27 cellular contexts compared by ENCODE assay signal in genomic region chr22:44402196-44403111, GRCh38.
A peak's percentile ranks its signal among the peaks of the same experiment; 100 is the strongest.
DNase-seq lines count a peak whose midpoint lies in the region; ATAC-seq and TF ChIP-seq lines count a peak whose summit lies in the region.
"Had no signal": no experiment of that assay in that cellular context is flagged by ENCODE, and none has a peak within 500 bp of the region (broad histone marks: within the 10 kb centered on the region; RNA-seq: fewer than 3 reads in every experiment).

No MANE protein-coding gene starts in this region.

- no peak for TF ChIP-seq EP300 in SK-N-SH (IDR thresholded peaks at IDR 0.05; ENCODE audit: borderline replicate concordance in 1 of 2, low read depth in 1 of 2, low read length in 1 of 2)

- CTCF ChIA-PET in SK-N-SH (lab: Yijun Ruan, JAX): interaction anchor here (1.3 kb wide), 1 partner anchor 19 kb away, joined by 3 read pairs; no protein-coding TSS in a partner anchor

- H2AFZ ChIP-seq in SK-N-SH (ENCODE audit: low read depth): no peak overlapping the region

- H3K36me3 ChIP-seq in SK-N-SH (replicated peaks in 1 of 2; ENCODE audit: control insufficient read depth in 1 of 2, insufficient read depth in 2 of 2, low read length in 1 of 2): no peaks in the 10 kb centered on the region
- H3K36me3 ChIP-seq: SJSA1, transverse colon had no signal

- no peaks in the 10 kb centered on the region for H3K9me3 Mint-ChIP-seq in stimulated activated naive CD8-positive, alpha-beta T cell treated with anti-CD3 and anti-CD28 coated beads, Interleukin-15, amount 100 ng/mL, for 72 hours
- H3K9me3 Mint-ChIP-seq: activated T-helper 1 cell treated with anti-CD3 and anti-CD28 coated beads, Interleukin-12 subunit alpha, Interleukin-12 subunit beta, Interleukin-2, Interleukin-4 antibody, amounts not matched to agents 30 ng/mL and 10 ng/mL and 1 ng/mL, durations not matched to agents 14 hours and 24 hours and 36 hours; CD4-positive, alpha-beta T cell; stimulated activated naive CD8-positive, alpha-beta T cell treated with anti-CD3 and anti-CD28 coated beads, Interleukin-15, Interleukin-2, amounts not matched to agents 100 ng/mL and 50 ng/mL, for 24 hours had no signal

- H3K4me1 Mint-ChIP-seq in stimulated activated naive CD8-positive, alpha-beta T cell treated with anti-CD3 and anti-CD28 coated beads, Interleukin-15, amount 100 ng/mL, for 72 hours: no peaks in the 10 kb centered on the region
- H3K4me1 Mint-ChIP-seq: activated CD8-positive, alpha-beta memory T cell treated with anti-CD3 and anti-CD28 coated beads, Interleukin-2, amount 10 ng/mL, durations not matched to agents 7 days and 5 days had no signal

- no peak overlapping the region for H3K27ac ChIP-seq in SK-N-SH (ENCODE audit: low read depth in 2 of 2, low read length in 1 of 2)
- H3K27ac ChIP-seq: 22Rv1, body of pancreas, SJSA1, transverse colon had no signal

- POLR2A ChIA-PET in SK-N-SH (lab: Yijun Ruan, JAX): no interaction called here

- ATAC-seq in SK-N-SH treated with all-trans-retinoic acid at 6 μM for 48 hours: no peak
- ATAC-seq in stimulated activated naive CD8-positive, alpha-beta T cell treated with anti-CD3 and anti-CD28 coated beads, Interleukin-15, amount 100 ng/mL, for 72 hours: no peak
- no peak for ATAC-seq in stimulated activated naive CD8-positive, alpha-beta T cell treated with anti-CD3 and anti-CD28 coated beads, Interleukin-15, Interleukin-2, amounts not matched to agents 100 U/mL and 50 U/mL, for 24 hours
- ATAC-seq: activated CD8-positive, alpha-beta memory T cell treated with anti-CD3 and anti-CD28 coated beads, Interleukin-2, amount 10 ng/mL, durations not matched to agents 7 days and 5 days; body of pancreas; esophagus mucosa; T-helper 17 cell had no signal

- WGBS in SK-N-SH (ENCODE audit: low lambda C conversion rate): 65% methylated on average over 9 of the region's 10 CpGs

- H3K9me3 ChIP-seq in SK-N-SH: no peaks in the 10 kb centered on the region
- H3K9me3 ChIP-seq: body of pancreas, SJSA1, transverse colon had no signal

- 0 out of 2 replicates have a peak, but pooled peaks cover 9% of the 10 kb centered on the region for H3K27me3 ChIP-seq in SK-N-SH (ENCODE audit: insufficient read depth)
- H3K27me3 ChIP-seq: body of pancreas, SJSA1, transverse colon had no signal

- no peak overlapping the region for H3K4me3 ChIP-seq in SK-N-SH (ENCODE audit: low read depth in 2 of 2, low read length in 1 of 2)
- H3K4me3 ChIP-seq: body of pancreas, SJSA1, transverse colon had no signal

- peak overlapping the region; percentile 50 to 86 for H3K27ac Mint-ChIP-seq in stimulated activated naive CD8-positive, alpha-beta T cell treated with anti-CD3 and anti-CD28 coated beads, Interleukin-15, amount 100 ng/mL, for 72 hours
- H3K27ac Mint-ChIP-seq: activated CD8-positive, alpha-beta memory T cell treated with anti-CD3 and anti-CD28 coated beads, Interleukin-2, amount 10 ng/mL, durations not matched to agents 7 days and 5 days; activated T-helper 1 cell treated with anti-CD3 and anti-CD28 coated beads, Interleukin-12 subunit alpha, Interleukin-12 subunit beta, Interleukin-2, Interleukin-4 antibody, amounts not matched to agents 30 ng/mL and 10 ng/mL and 1 ng/mL, durations not matched to agents 14 hours and 24 hours and 36 hours; CD4-positive, alpha-beta T cell; stimulated activated naive CD8-positive, alpha-beta T cell treated with anti-CD3 and anti-CD28 coated beads, Interleukin-15, Interleukin-2, amounts not matched to agents 100 ng/mL and 50 ng/mL, for 24 hours had no signal

- intact Hi-C loops in posterior vena cava (cut with DNase I): no loop called here

- no peak overlapping the region for H3K4me3 Mint-ChIP-seq in stimulated activated naive CD8-positive, alpha-beta T cell treated with anti-CD3 and anti-CD28 coated beads, Interleukin-15, amount 100 ng/mL, for 72 hours
- H3K4me3 Mint-ChIP-seq: activated CD8-positive, alpha-beta memory T cell treated with anti-CD3 and anti-CD28 coated beads, Interleukin-2, amount 10 ng/mL, durations not matched to agents 7 days and 5 days; activated T-helper 1 cell treated with anti-CD3 and anti-CD28 coated beads, Interleukin-12 subunit alpha, Interleukin-12 subunit beta, Interleukin-2, Interleukin-4 antibody, amounts not matched to agents 30 ng/mL and 10 ng/mL and 1 ng/mL, durations not matched to agents 14 hours and 24 hours and 36 hours; CD4-positive, alpha-beta T cell; stimulated activated naive CD8-positive, alpha-beta T cell treated with anti-CD3 and anti-CD28 coated beads, Interleukin-15, Interleukin-2, amounts not matched to agents 100 ng/mL and 50 ng/mL, for 24 hours; T-helper 17 cell had no signal

- no peak overlapping the region for H3K9ac ChIP-seq in SK-N-SH

- H3K4me2 ChIP-seq in SK-N-SH: no peak overlapping the region

- no peak for TF ChIP-seq RAD21 in SK-N-SH (IDR thresholded peaks at IDR 0.05; ENCODE audit: low read length)

- no peaks in the 10 kb centered on the region for H3F3A ChIP-seq in SK-N-SH (replicated peaks; ENCODE audit: insufficient read depth)

- H3K9me2 ChIP-seq in SK-N-SH: no peaks in the 10 kb centered on the region

- no peak for TF ChIP-seq CTCF in SK-N-SH (IDR thresholded peaks at IDR 0.05)

- no peaks in the 10 kb centered on the region for H3K79me2 ChIP-seq in SK-N-SH (ENCODE audit: insufficient read depth)

- DNase-seq in SK-N-SH (peak; percentile 11), posterior vena cava (ENCODE audit: low spot score) (peak; percentile 54), RPMI8226 (no peak), DMS79 (lab: John Stamatoyannopoulos, UW) (no peak), middle frontal gyrus (ENCODE audit: extremely low spot score, low spot score) (no peak)
- DNase-seq in stimulated activated naive CD8-positive, alpha-beta T cell treated with anti-CD3 and anti-CD28 coated beads, Interleukin-15, amount 100 ng/mL, for 72 hours: no peak
- DNase-seq in stimulated activated naive CD8-positive, alpha-beta T cell treated with anti-CD3 and anti-CD28 coated beads, Interleukin-15, Interleukin-2, amounts not matched to agents 100 U/mL and 50 U/mL, for 24 hours: no peak
- DNase-seq: activated CD4-positive, alpha-beta T cell treated with anti-CD3 and anti-CD28 coated beads for 4 hours; activated CD8-positive, alpha-beta memory T cell treated with anti-CD3 and anti-CD28 coated beads, Interleukin-2, amount 10 ng/mL, durations not matched to agents 7 days and 5 days; DMS 273 treated with DMSO at 0.1 percent for 48 hours; effector memory CD4-positive, alpha-beta T cell; foreskin melanocyte; NCI-H1694; NCI-H2171 treated with DMSO at 0.1 percent for 48 hours; NCI-H524; NK-92 treated with Interleukin-12 subunit alpha and Interleukin-12 subunit beta, amount 100 ng/mL, for 24 hours; stimulated activated CD4-positive, alpha-beta T cell treated with anti-CD3 and anti-CD28 coated beads, Interleukin-4, amount 100 ng/mL, for 24 hours; transverse colon had no signal

- peaks cover 0 to 12% of the 10 kb centered on the region in 2 experiments; a peak in 1 of 4 replicates for H3K4me1 ChIP-seq in SK-N-SH (ENCODE audit: control insufficient read depth in 1 of 2, insufficient read depth in 2 of 2, low read depth in 1 of 2, low read length in 1 of 2)
- H3K4me1 ChIP-seq: SJSA1, transverse colon had no signal

- H4K20me1 ChIP-seq in SK-N-SH (ENCODE audit: insufficient read depth): no peaks in the 10 kb centered on the region

- no peaks in the 10 kb centered on the region for H3K27me3 Mint-ChIP-seq in stimulated activated naive CD8-positive, alpha-beta T cell treated with anti-CD3 and anti-CD28 coated beads, Interleukin-15, amount 100 ng/mL, for 72 hours
- H3K27me3 Mint-ChIP-seq: activated CD8-positive, alpha-beta memory T cell treated with anti-CD3 and anti-CD28 coated beads, Interleukin-2, amount 10 ng/mL, durations not matched to agents 7 days and 5 days; CD4-positive, alpha-beta T cell; stimulated activated naive CD8-positive, alpha-beta T cell treated with anti-CD3 and anti-CD28 coated beads, Interleukin-15, Interleukin-2, amounts not matched to agents 100 ng/mL and 50 ng/mL, for 24 hours had no signal

TF ChIP-seq in SK-N-SH, 30 proteins besides CTCF, POLR2A, EP300 and RAD21 (continues in another document):
- TF ChIP-seq TAF1 (IDR thresholded peaks at IDR 0.05; ENCODE audit: borderline replicate concordance, low read depth, low read length): no peak
- TF ChIP-seq FOSL2 (IDR thresholded peaks at IDR 0.05; ENCODE audit: borderline replicate concordance, low read depth): no peak
- TF ChIP-seq GABPA (IDR thresholded peaks at IDR 0.05; ENCODE audit: low read depth): no peak
- no peak for TF ChIP-seq GATA2 (CRISPR knock-in tag; IDR thresholded peaks at IDR 0.05)
- TF ChIP-seq RCOR1 (IDR thresholded peaks at IDR 0.05; ENCODE audit: low read length): no peak
- no peak for TF ChIP-seq FOXJ3 (CRISPR knock-in tag; IDR thresholded peaks at IDR 0.05)
- TF ChIP-seq TEAD4 (IDR thresholded peaks at IDR 0.05; ENCODE audit: borderline replicate concordance, insufficient read depth): no peak

TF ChIP-seq in SK-N-SH treated with all-trans-retinoic acid at 6 μM for 48 hours, 23 proteins besides CTCF, POLR2A, EP300 and RAD21 (continues in another document):
- TF ChIP-seq ZNF565 (CRISPR knock-in tag; conservative IDR thresholded peaks at IDR 0.05; ENCODE audit: low read depth) (no peak), ISL1 (CRISPR knock-in tag; IDR thresholded peaks at IDR 0.05) (no peak), OSR1 (CRISPR knock-in tag; IDR thresholded peaks at IDR 0.05) (no peak), CREB5 (CRISPR knock-in tag; IDR thresholded peaks at IDR 0.05; ENCODE audit: low read depth) (no peak), CSRNP3 (CRISPR knock-in tag; IDR thresholded peaks at IDR 0.05) (no peak)

Comparison
In these comparisons a context has a peak if more than half of its experiments do, and no peak if none do; other contexts are left out.
1. DNase-seq: peak in SK-N-SH (single experiment) and posterior vena cava (single experiment); none in stimulated activated naive CD8-positive, alpha-beta T cell treated with anti-CD3 and anti-CD28 coated beads, Interleukin-15, amount 100 ng/mL, for 72 hours (0 of 2), stimulated activated naive CD8-positive, alpha-beta T cell treated with anti-CD3 and anti-CD28 coated beads, Interleukin-15, Interleukin-2, amounts not matched to agents 100 U/mL and 50 U/mL, for 24 hours (single experiment), RPMI8226 (single experiment), DMS79 (single experiment) and middle frontal gyrus (single experiment).